ENCODE assay signal across 20 cellular contexts in genomic region chr19:16002985-16003384, GRCh38. TPM values are rescaled to one million over a fixed set of nuclear protein-coding genes. Genes with fewer than 3 reads are reported as not detected.
"Had no signal": no experiment of that assay in that cellular context is flagged by ENCODE, and none has a peak within 500 bp of the region (broad histone marks: within the 10 kb centered on the region; RNA-seq: fewer than 3 reads in every experiment).

No MANE protein-coding gene starts in this region.

- H3K9me3 ChIP-seq: heart left ventricle had no signal

- H3K36me3 Mint-ChIP-seq: activated CD8-positive, alpha-beta memory T cell treated with anti-CD3 and anti-CD28 coated beads, Interleukin-2, amount 10 ng/mL, durations not matched to agents 7 days and 5 days; neural progenitor cell had no signal

- H3K27ac ChIP-seq: neural progenitor cell, parathyroid adenoma had no signal

- H3K27ac Mint-ChIP-seq: neural progenitor cell; T-helper 1 cell treated with Interleukin-12 subunit alpha and Interleukin-12 subunit beta and Interleukin-4 antibody, amounts not matched to agents 30 μg/mL and 1 μg/mL, for 36 hours had no signal

- H3K9me3 Mint-ChIP-seq: activated T-cell treated with anti-CD3 and anti-CD28 coated beads, Interleukin-2, amount 50 U/mL, for 4 hours had no signal

- H3K36me3 ChIP-seq: heart left ventricle, neural progenitor cell had no signal

- DNase-seq: activated CD8-positive, alpha-beta memory T cell treated with anti-CD3 and anti-CD28 coated beads, Interleukin-2, amount 10 ng/mL, durations not matched to agents 7 days and 5 days; activated gamma-delta T cell treated with Interleukin-2 at 50 U/mL for 16 hours; activated T-cell treated with anti-CD3 and anti-CD28 coated beads, Interleukin-2, amount 50 U/mL, for 4 hours; effector CD4-positive, alpha-beta T cell; heart left ventricle; islet precursor cell; mammary epithelial cell; stimulated activated CD4-positive, alpha-beta T cell treated with anti-CD3 and anti-CD28 coated beads, Interleukin-4, amount 100 ng/mL, for 4 hours; substantia nigra; trophoblast cell had no signal

- H3K4me1 ChIP-seq: neural progenitor cell, parathyroid adenoma had no signal

- H3K4me3 Mint-ChIP-seq: neural progenitor cell had no signal

- H3K27me3 ChIP-seq: heart left ventricle, neural progenitor cell had no signal

- ATAC-seq: activated CD4-positive, CD25-positive, alpha-beta regulatory T cell treated with anti-CD3 and anti-CD28 coated beads, Interleukin-2, amount 50 U/mL, for 24 hours; activated CD8-positive, alpha-beta memory T cell treated with anti-CD3 and anti-CD28 coated beads, Interleukin-2, amount 10 ng/mL, durations not matched to agents 7 days and 5 days; activated T-cell treated with anti-CD3 and anti-CD28 coated beads, Interleukin-2, amount 50 U/mL, for 4 hours; heart left ventricle had no signal

- H3K4me3 ChIP-seq: neural progenitor cell had no signal

- H3K4me1 Mint-ChIP-seq: neural progenitor cell had no signal

RNA-seq across cellular contexts. Expression of gene OR10H4, which starts 54.2 kb away (rescaled TPM):
- total RNA-seq: activated CD8-positive, alpha-beta memory T cell treated with anti-CD3 and anti-CD28 coated beads, Interleukin-2, amount 10 ng/mL, durations not matched to agents 7 days and 5 days; activated T-cell treated with anti-CD3 and anti-CD28 coated beads, Interleukin-2, amount 50 U/mL, for 4 hours; astrocyte; fibroblast of lung; frontal cortex; heart left ventricle; left lobe of liver; mammary epithelial cell; renal cortical epithelial cell; skeletal muscle tissue had no signal
